In genomic region chr21:41615613-41616012, GRCh38 we compare ENCODE assay signal across 11 cellular contexts.
A peak's percentile ranks its signal among the peaks of the same experiment; 100 is the strongest.
DNase-seq lines count a peak whose midpoint lies in the region; ATAC-seq and TF ChIP-seq lines count a peak whose summit lies in the region.
"Had no signal": no experiment of that assay in that cellular context is flagged by ENCODE, and none has a peak within 500 bp of the region (broad histone marks: within the 10 kb centered on the region; RNA-seq: fewer than 3 reads in every experiment).

No MANE protein-coding gene starts in this region.

- no TSS peak for BruUV-seq in mammary epithelial cell (replicated peaks; lab: Mats Ljungman, UMichigan)

- H3K4me1 ChIP-seq in mammary epithelial cell (ENCODE audit: insufficient read depth, low read length) (peaks cover 56% of the 10 kb centered on the region), left lung (peaks cover 7 to 16% of the 10 kb centered on the region in 2 donors), uterus (no peaks in the 10 kb centered on the region), BE2C (no peaks in the 10 kb centered on the region)

- H3K9me3 ChIP-seq in mammary epithelial cell (replicated peaks; ENCODE audit: insufficient read depth, low read length) (no peaks in the 10 kb centered on the region), left lung (no peaks in the 10 kb centered on the region), uterus (no peaks in the 10 kb centered on the region), BE2C (no peaks in the 10 kb centered on the region)

- CTCF ChIA-PET in mammary epithelial cell (lab: Charles Lee; ENCODE audit: low non-redundant PET) = interaction anchor here (0.5 to 1.0 kb wide), 4 partner anchors 119 to 201 kb away, joined by 3 to 5 read pairs (median 4); partner anchors contain the start of gene RIPK4

- TF ChIP-seq CTCF in mammary epithelial cell (conservative IDR thresholded peaks at IDR 0.05 in 1 of 2, IDR thresholded peaks at IDR 0.05 in 1 of 2; ENCODE audit: extremely low read depth in 1 of 2, insufficient read depth in 1 of 2, low read depth in 1 of 2, low read length in 2 of 2) = no peak
- no peak for TF ChIP-seq CTCF in left lung (IDR thresholded peaks at IDR 0.05)
- TF ChIP-seq CTCF in uterus (IDR thresholded peaks at IDR 0.05) = no peak
- TF ChIP-seq CTCF in BE2C (IDR thresholded peaks at IDR 0.05; ENCODE audit: low read depth, low read length) = no peak

- no peaks in the 10 kb centered on the region for H3K27me3 ChIP-seq in mammary epithelial cell (ENCODE audit: insufficient read depth, low read length)
- H3K27me3 ChIP-seq in left lung = peaks cover 0 to 24% of the 10 kb centered on the region in 2 donors
- no peaks in the 10 kb centered on the region for H3K27me3 ChIP-seq in uterus
- no peaks in the 10 kb centered on the region for H3K27me3 ChIP-seq in BE2C

- DNase-seq in NCI-H2196 (lab: John Stamatoyannopoulos, UW; ENCODE audit: unreplicated experiment) (peak; percentile 20), NCI-H2196 treated with DMSO at 0.1 percent for 48 hours (lab: John Stamatoyannopoulos, UW; ENCODE audit: unreplicated experiment) (no peak), mammary epithelial cell (peak; percentile 93), left lung (no peak), uterus (no peak), DMS79 (lab: John Stamatoyannopoulos, UW) (no peak), BE2C (no peak)
- DNase-seq: activated CD4-positive, alpha-beta T cell treated with anti-CD3 and anti-CD28 coated beads, Interleukin-2, amount 50 U/mL, for 1 hour had no signal

- ATAC-seq in left lung = peak; percentile 2
- no peak for ATAC-seq in HG02970 (IDR thresholded peaks at IDR 0.05; ENCODE audit: low FRiP score, unreplicated experiment)
- ATAC-seq: activated naive CD4-positive, alpha-beta T cell treated with anti-CD3 and anti-CD28 coated beads, Interleukin-2, amount 50 U/mL, for 72 hours had no signal

- intact Hi-C loops in mammary epithelial cell (cut with micrococcal nuclease) = loop anchor here (1.0 kb wide), 1 partner anchor 15 kb away; no protein-coding TSS in a partner anchor
- intact Hi-C loops in left lung (cut with DNase I) = no loop called here
- intact Hi-C loops in uterus (cut with DNase I; ENCODE audit: low total_unique reads) = no loop called here

- dilution Hi-C loops in mammary epithelial cell (cut with HindIII; ENCODE audit: low sequenced_read_pairs) = loop anchor here (10.0 to 25.0 kb wide), 2 partner anchors 149 to 322 kb away; partner anchors contain the start of gene RIPK4

- H3K36me3 ChIP-seq in mammary epithelial cell (ENCODE audit: insufficient read depth, low read length) (no peaks in the 10 kb centered on the region), left lung (no peaks in the 10 kb centered on the region), uterus (no peaks in the 10 kb centered on the region), BE2C (no peaks in the 10 kb centered on the region)

- no peaks in the 10 kb centered on the region for H3K79me2 ChIP-seq in mammary epithelial cell (ENCODE audit: insufficient read depth, low read length)

- in situ Hi-C loops in mammary epithelial cell (cut with MboI; ENCODE audit: low sequenced_read_pairs in 2 of 2) = loop anchor here (10.0 to 25.0 kb wide), 4 partner anchors 69 to 497 kb away; no protein-coding TSS in a partner anchor

- peak overlapping the region; percentile 94 for H3K27ac ChIP-seq in mammary epithelial cell (ENCODE audit: insufficient read depth, low read depth, low read length)
- H3K27ac ChIP-seq in left lung = peak overlapping the region; percentile 45 to 66
- peak overlapping the region; percentile 22 to 40 for H3K27ac ChIP-seq in uterus
- H3K27ac ChIP-seq: 22Rv1 had no signal

- no peak for TF ChIP-seq POLR2A in uterus (IDR thresholded peaks at IDR 0.05)

- peak overlapping the region; percentile 78 for H3K9ac ChIP-seq in mammary epithelial cell (ENCODE audit: insufficient read depth, low read length)

- no peak overlapping the region for H3K4me3 ChIP-seq in mammary epithelial cell (replicated peaks in 1 of 3; ENCODE audit: insufficient read depth in 1 of 3, low read depth in 2 of 3, low read length in 3 of 3)
- no peak overlapping the region for H3K4me3 ChIP-seq in left lung
- H3K4me3 ChIP-seq in uterus = no peak overlapping the region
- no peak overlapping the region for H3K4me3 ChIP-seq in BE2C (ENCODE audit: low read depth, low read length)

- no peaks in the 10 kb centered on the region for H4K20me1 ChIP-seq in mammary epithelial cell (ENCODE audit: insufficient read depth, low read length)

- H2AFZ ChIP-seq in mammary epithelial cell (ENCODE audit: low read depth, low read length) = no peak overlapping the region

- H3K4me2 ChIP-seq in mammary epithelial cell (ENCODE audit: insufficient read depth, low read depth, low read length) = peak overlapping the region; percentile 52

- WGBS in mammary epithelial cell (ENCODE audit: low coverage, missing lambda C conversion rate) = 0% methylated on average over 1 of the region's 1 CpG

Comparison
In these comparisons a context has a peak if more than half of its experiments do, and no peak if none do; other contexts are left out.
1. DNase-seq: peak in NCI-H2196 (single experiment) and mammary epithelial cell (single experiment); none in NCI-H2196 treated with DMSO at 0.1 percent for 48 hours (single experiment), left lung (0 of 2), uterus (0 of 2), DMS79 (single experiment) and BE2C (single experiment).
2. H3K27ac ChIP-seq: peak in every context shown above with its lines; median percentile 94 in mammary epithelial cell; 56 in left lung; 31 in uterus.